9 cellular contexts compared by ENCODE assay signal in the genomic region with DNA sequence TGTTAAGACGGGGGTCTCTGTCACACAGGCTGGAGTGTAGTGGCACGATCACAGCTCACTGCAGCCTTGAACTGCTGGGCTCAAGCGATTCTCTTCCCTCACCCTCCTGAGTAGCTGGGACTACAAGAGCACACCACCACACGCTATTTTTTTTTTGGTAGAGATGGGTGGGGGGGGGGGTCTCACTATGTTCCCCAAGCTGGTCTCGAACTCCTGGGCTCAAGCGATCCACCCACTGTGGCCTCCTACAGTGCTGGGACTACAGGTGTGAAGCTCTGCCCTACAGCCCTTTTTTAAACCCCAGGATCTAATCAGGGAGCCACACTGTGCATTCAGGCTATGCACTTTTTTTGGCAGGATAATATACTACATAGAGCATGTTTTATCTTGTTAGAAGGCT. TPM values are rescaled to one million over a fixed set of nuclear protein-coding genes. Genes with fewer than 3 reads are reported as not detected.
DNase-seq lines count a peak whose midpoint lies in the region; ATAC-seq and TF ChIP-seq lines count a peak whose summit lies in the region.
"Had no signal": no experiment of that assay in that cellular context is flagged by ENCODE, and none has a peak within 500 bp of the region (broad histone marks: within the 10 kb centered on the region; RNA-seq: fewer than 3 reads in every experiment).

No MANE protein-coding gene starts in this region.

- no peak for TF ChIP-seq POLR2A in breast epithelium (IDR thresholded peaks at IDR 0.05)
- TF ChIP-seq POLR2A in GM18505 (IDR thresholded peaks at IDR 0.05; ENCODE audit: borderline replicate concordance, extremely low read depth, insufficient read depth, insufficient read length): no peak

- H3K36me3 ChIP-seq in breast epithelium: no peaks in the 10 kb centered on the region

- CTCF ChIA-PET in AG04449 (lab: Yijun Ruan, JAX): no interaction called here

- intact Hi-C loops in breast epithelium (cut with DNase I; ENCODE audit: low total_unique reads): no loop called here

- H3K4me3 ChIP-seq in AG04449 (ENCODE audit: low read depth, low read length) (peak overlapping the region; percentile 98), breast epithelium (peak overlapping the region in 2 of 3 donors; percentile 79 to 88), mononuclear cell (ENCODE audit: low read length) (peak overlapping the region; percentile 92)
- peak overlapping the region; percentile 94 for H3K4me3 ChIP-seq in Jurkat, Clone E6-1 (ENCODE audit: low read length)

- no peaks in the 10 kb centered on the region for H3K27me3 ChIP-seq in breast epithelium
- no peaks in the 10 kb centered on the region for H3K27me3 ChIP-seq in mononuclear cell (ENCODE audit: insufficient read depth, low read length)

- H3K9me3 ChIP-seq in breast epithelium (no peaks in the 10 kb centered on the region), mononuclear cell (ENCODE audit: low read depth, low read length) (peaks cover 8% of the 10 kb centered on the region)

- peak overlapping the region; percentile 25 to 90 for H3K27ac ChIP-seq in breast epithelium

- TF ChIP-seq CTCF in AG04449 (IDR thresholded peaks at IDR 0.05; ENCODE audit: insufficient read depth, low read length, missing control alignments): no peak
- no peak for TF ChIP-seq CTCF in breast epithelium (IDR thresholded peaks at IDR 0.05)

- POLR2A ChIA-PET in AG04449 (lab: Yijun Ruan, JAX): no interaction called here

- DNase-seq in AG04449 (ENCODE audit: low read depth, low spot score) (no peak), breast epithelium (ENCODE audit: low spot score in 2 of 2) (no peak), cerebellar nuclear complex (lab: John Stamatoyannopoulos, UW) (no peak)
- DNase-seq in Jurkat, Clone E6-1 (ENCODE audit: low read depth, low spot score): no peak
- DNase-seq in effector CD8-positive, alpha-beta T cell (lab: John Stamatoyannopoulos, UW): no peak
- DNase-seq: T-helper 9 cell had no signal

- H3K4me1 ChIP-seq in breast epithelium: peaks cover 0 to 6% of the 10 kb centered on the region in 2 donors
- peaks cover 50% of the 10 kb centered on the region for H3K4me1 ChIP-seq in mononuclear cell (ENCODE audit: insufficient read depth, low read length)

- ATAC-seq in GM18505 (IDR thresholded peaks at IDR 0.05; ENCODE audit: unreplicated experiment): no peak
- no peak for ATAC-seq in HG02610 (IDR thresholded peaks at IDR 0.05; ENCODE audit: unreplicated experiment)

RNA-seq across cellular contexts. Expression of a gene that starts 1.4 kb away (rescaled TPM):
- polyA plus RNA-seq in Jurkat, Clone E6-1 (2012; ENCODE audit: insufficient read depth, insufficient read length): 84.4 TPM
- total RNA-seq in breast epithelium: 10 to 100 TPM; 14.7 to 31.7 (median 25.2) TPM
- 5.4 TPM for total RNA-seq in mononuclear cell

RNA-seq across cellular contexts. Expression of a gene that starts 3.4 kb away (rescaled TPM):
- 47.8 TPM for polyA plus RNA-seq in Jurkat, Clone E6-1 (2012; ENCODE audit: insufficient read depth, insufficient read length)
- total RNA-seq in breast epithelium: 10 to 100 TPM; 58.6 to 83.6 (median 70.5) TPM
- total RNA-seq in mononuclear cell: 79.4 TPM
